1 cellular context compared by ENCODE assay signal in genomic region chr1:115466433-115466832, GRCh38.
TF ChIP-seq lines count a peak whose summit lies in the region.

No MANE protein-coding gene starts in this region.

TF ChIP-seq in HepG2, 621 proteins besides CTCF, POLR2A, EP300 and RAD21 (continued from another document):
- TF ChIP-seq ZNF234 (CRISPR knock-in tag; conservative IDR thresholded peaks at IDR 0.05) (no peak), ZGPAT (CRISPR knock-in tag; IDR thresholded peaks at IDR 0.05) (no peak), NAIF1 (CRISPR knock-in tag; IDR thresholded peaks at IDR 0.05; ENCODE audit: borderline replicate concordance) (no peak), ZSCAN5A (CRISPR knock-in tag; IDR thresholded peaks at IDR 0.05; ENCODE audit: borderline replicate concordance) (no peak), ZNF772 (CRISPR knock-in tag; IDR thresholded peaks at IDR 0.05) (no peak), THAP7 (CRISPR knock-in tag; IDR thresholded peaks at IDR 0.05) (no peak), ZBTB3 (CRISPR knock-in tag; IDR thresholded peaks at IDR 0.05; ENCODE audit: borderline replicate concordance, low read depth) (no peak), FOXK1 (CRISPR knock-in tag; IDR thresholded peaks at IDR 0.05; ENCODE audit: borderline replicate concordance, low read depth) (no peak), XRCC5 (optimal IDR thresholded peaks at IDR 0.05; ENCODE audit: low read length) (no peak)
